6 cellular contexts compared by ENCODE assay signal in genomic region chr14:19637285-19638041, GRCh38.
A peak's percentile ranks its signal among the peaks of the same experiment; 100 is the strongest.
DNase-seq lines count a peak whose midpoint lies in the region; ATAC-seq, FAIRE-seq and TF ChIP-seq lines count a peak whose summit lies in the region.
"Not testable (repeated sequence)": the region's sequence is repeated elsewhere in the genome, so short reads cannot be mapped to it uniquely, and the experiment has no call there.

No MANE protein-coding gene starts in this region.

- H3K27ac Mint-ChIP-seq in CD14-positive monocyte; stimulated activated naive CD8-positive, alpha-beta T cell treated with anti-CD3 and anti-CD28 coated beads, Interleukin-15, amount 100 ng/mL, for 72 hours: not testable (repeated sequence)

- not testable (repeated sequence) for H3K4me1 Mint-ChIP-seq in CD14-positive monocyte; stimulated activated naive CD8-positive, alpha-beta T cell treated with anti-CD3 and anti-CD28 coated beads, Interleukin-15, amount 100 ng/mL, for 72 hours

- H3K9me3 Mint-ChIP-seq in CD14-positive monocyte; stimulated activated naive CD8-positive, alpha-beta T cell treated with anti-CD3 and anti-CD28 coated beads, Interleukin-15, amount 100 ng/mL, for 72 hours: not testable (repeated sequence)

- H3K9me3 ChIP-seq in RWPE2 (ENCODE audit: severe bottlenecking); lower lobe of right lung: not testable (repeated sequence)

- not testable (repeated sequence) for H3K27ac ChIP-seq in RWPE2 (ENCODE audit: poor library complexity, severe bottlenecking); lower lobe of right lung

- peak; percentile 74 for FAIRE-seq in urothelium cell line (lab: Jason Lieb, UNC)

- peak; percentile 12 for DNase-seq in CD14-positive monocyte (ENCODE audit: low spot score)
- not testable (repeated sequence) for DNase-seq in RWPE2 (ENCODE audit: low spot score); Right ventricle myocardium inferior (ENCODE audit: missing footprints); lower lobe of right lung; stimulated activated naive CD8-positive, alpha-beta T cell treated with anti-CD3 and anti-CD28 coated beads, Interleukin-15, amount 100 ng/mL, for 72 hours; urothelium cell line (ENCODE audit: low spot score)

- not testable (repeated sequence) for H3K27me3 ChIP-seq in RWPE2 (ENCODE audit: insufficient read depth, poor library complexity, severe bottlenecking); lower lobe of right lung (ENCODE audit: low read depth)

- H3K4me1 ChIP-seq in RWPE2 (ENCODE audit: insufficient read depth, poor library complexity, severe bottlenecking); lower lobe of right lung: not testable (repeated sequence)

- H3K4me3 ChIP-seq in RWPE2 (ENCODE audit: severe bottlenecking); lower lobe of right lung: not testable (repeated sequence)

- not testable (repeated sequence) for H3K36me3 Mint-ChIP-seq in CD14-positive monocyte

- ATAC-seq in RWPE2 (ENCODE audit: low read depth) (peak; percentile 61; the same call in 2 of the 3 replicates), Right ventricle myocardium inferior (peak; percentile 13), lower lobe of right lung (peak; percentile 56 to 61)
- ATAC-seq in stimulated activated naive CD8-positive, alpha-beta T cell treated with anti-CD3 and anti-CD28 coated beads, Interleukin-15, amount 100 ng/mL, for 72 hours = peak; percentile 37

- H3K36me3 ChIP-seq in RWPE2 (ENCODE audit: low read depth); lower lobe of right lung: not testable (repeated sequence)

- not testable (repeated sequence) for TF ChIP-seq CTCF in CD14-positive monocyte (IDR thresholded peaks at IDR 0.05); RWPE2 (IDR thresholded peaks at IDR 0.05; ENCODE audit: poor library complexity, severe bottlenecking); lower lobe of right lung (IDR thresholded peaks at IDR 0.05)

- H3K27me3 Mint-ChIP-seq in CD14-positive monocyte (ENCODE audit: low read depth in 3 of 3); stimulated activated naive CD8-positive, alpha-beta T cell treated with anti-CD3 and anti-CD28 coated beads, Interleukin-15, amount 100 ng/mL, for 72 hours: not testable (repeated sequence)

- intact Hi-C loops in CD14-positive monocyte (cut with micrococcal nuclease); Right ventricle myocardium inferior (cut with DNase I); lower lobe of right lung (cut with DNase I): not testable (repeated sequence)

- H3K4me3 Mint-ChIP-seq in CD14-positive monocyte; stimulated activated naive CD8-positive, alpha-beta T cell treated with anti-CD3 and anti-CD28 coated beads, Interleukin-15, amount 100 ng/mL, for 72 hours: not testable (repeated sequence)
